In the genomic region with DNA sequence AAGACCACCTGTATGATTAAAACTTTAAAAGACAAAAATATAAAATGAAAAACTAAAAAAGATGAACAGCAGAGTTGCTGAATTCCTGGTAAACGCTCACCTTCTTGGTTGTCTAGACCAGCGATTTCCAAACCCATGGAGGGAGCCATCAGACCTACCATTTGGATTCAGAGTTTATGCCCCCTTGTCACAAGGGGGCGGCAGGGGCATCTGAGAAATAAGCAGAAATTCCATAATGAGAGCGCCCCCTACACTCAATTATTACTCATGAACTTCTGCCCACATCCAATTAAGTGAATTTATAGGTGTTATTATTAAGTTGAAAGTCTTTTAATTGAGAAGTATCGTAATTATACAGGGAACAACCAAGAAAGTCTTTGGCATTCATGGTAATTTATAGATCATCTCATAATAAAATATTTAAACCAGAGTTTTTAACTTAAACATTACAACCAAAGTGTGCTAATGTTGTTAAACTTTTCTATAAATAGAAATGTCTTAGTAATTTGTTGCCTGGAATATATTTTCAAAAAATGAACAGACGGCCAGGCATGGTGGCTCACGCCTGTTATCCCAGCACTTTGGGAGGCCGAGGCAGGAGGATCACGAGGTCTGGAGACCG, we compare ENCODE assay signal across 8 cellular contexts. TPM values are rescaled to one million over a fixed set of nuclear protein-coding genes. Genes with fewer than 3 reads are reported as not detected.
DNase-seq lines count a peak whose midpoint lies in the region; ATAC-seq and TF ChIP-seq lines count a peak whose summit lies in the region.

No MANE protein-coding gene starts in this region.

- H3K4ac ChIP-seq in H9 (ENCODE audit: low read depth, low read length): no peak overlapping the region

- no CpG with 5 or more reads among the region's 10 CpGs for WGBS in H9 (ENCODE audit: extremely low coverage, insufficient read length, low lambda C conversion rate)

- in situ Hi-C loops in gastrocnemius medialis (cut with MboI; ENCODE audit: low sequenced_read_pairs in 4 of 4): no loop called here

- no peak overlapping the region for H2AFZ ChIP-seq in H9 (ENCODE audit: low read length)

- no peak overlapping the region for H3K18ac ChIP-seq in H9 (ENCODE audit: insufficient read length, low read depth, low read length)

- no peak overlapping the region for H3K23ac ChIP-seq in H9 (ENCODE audit: insufficient read length, low read depth, low read length)

- H2BK12ac ChIP-seq in H9 (ENCODE audit: insufficient read length, low read depth, low read length): no peak overlapping the region

- H3K36me3 ChIP-seq in gastrocnemius medialis: no peaks in the 10 kb centered on the region

- no peak overlapping the region for H3K9ac ChIP-seq in H9 (ENCODE audit: extremely low read depth, insufficient read length, low read length)

- H4K8ac ChIP-seq in H9 (replicated peaks; ENCODE audit: insufficient read length, low read depth, low read length): no peak overlapping the region

- no peaks in the 10 kb centered on the region for H3K23me2 ChIP-seq in H9 (ENCODE audit: insufficient read length, low read depth, low read length, poor library complexity, severe bottlenecking)

- intact Hi-C loops in gastrocnemius medialis (cut with DNase I; ENCODE audit: low total_unique reads): no loop called here

- peaks cover 3% of the 10 kb centered on the region; the same call in 1 of the 2 replicates for H3K27me3 Mint-ChIP-seq in H9 (ENCODE audit: low read depth)
- H3K27me3 Mint-ChIP-seq in activated T-cell treated with anti-CD3 and anti-CD28 coated beads, Interleukin-2, amount 50 U/mL, for 72 hours (ENCODE audit: low read depth): peaks cover 24% of the 10 kb centered on the region

- no peak overlapping the region for H2BK120ac ChIP-seq in H9 (ENCODE audit: low read depth, low read length, poor library complexity, severe bottlenecking)

- no peak overlapping the region for H4K5ac ChIP-seq in H9 (ENCODE audit: insufficient read length, low read depth, low read length)

- no peak overlapping the region for H3T11ph ChIP-seq in H9 (ENCODE audit: low read length)

- no peak overlapping the region for H3K4me3 Mint-ChIP-seq in H9
- H3K4me3 Mint-ChIP-seq in activated T-cell treated with anti-CD3 and anti-CD28 coated beads, Interleukin-2, amount 50 U/mL, for 72 hours: no peak overlapping the region

- no peak overlapping the region for H2BK15ac ChIP-seq in H9 (ENCODE audit: low read depth, low read length)

- no peak overlapping the region for H4K91ac ChIP-seq in H9 (ENCODE audit: insufficient read length, low read depth, low read length)

- H2BK20ac ChIP-seq in H9 (ENCODE audit: low read depth, low read length, poor library complexity, severe bottlenecking): no peak overlapping the region

- DNase-seq in AML-193 (lab: John Stamatoyannopoulos, UW) (peak; percentile 69 to 74), H9 (peak; percentile 69), OCI-M1 (lab: John Stamatoyannopoulos, UW) (peak; percentile 88), glomerular visceral epithelial cell (ENCODE audit: extremely low spot score) (peak; percentile 78), gastrocnemius medialis (no peak)
- DNase-seq in activated T-cell treated with anti-CD3 and anti-CD28 coated beads, Interleukin-2, amount 50 U/mL, for 72 hours: peak; percentile 42 to 47
- peak; percentile 2 to 7 for DNase-seq in stimulated activated CD4-positive, alpha-beta T cell treated with anti-CD3 and anti-CD28 coated beads, Interleukin-15, amount 100 ng/mL, for 48 hours (ENCODE audit: low read depth in 2 of 2)

- no peaks in the 10 kb centered on the region for H3K4me1 ChIP-seq in H9 (ENCODE audit: insufficient read depth, low read length)
- no peaks in the 10 kb centered on the region for H3K4me1 ChIP-seq in gastrocnemius medialis

- no peaks in the 10 kb centered on the region for H3K79me1 ChIP-seq in H9 (ENCODE audit: insufficient read depth, low read depth, low read length, poor library complexity, severe bottlenecking)

- H3K36me3 Mint-ChIP-seq in H9 (ENCODE audit: insufficient read depth in 1 of 3, low read depth in 3 of 3): peaks cover 0 to 5% (median 0%) of the 10 kb centered on the region in 3 experiments; a peak in 1 of 7 replicates
- no peaks in the 10 kb centered on the region for H3K36me3 Mint-ChIP-seq in activated T-cell treated with anti-CD3 and anti-CD28 coated beads, Interleukin-2, amount 50 U/mL, for 72 hours (ENCODE audit: insufficient read depth in 2 of 2)

- TF ChIP-seq POLR2A in gastrocnemius medialis (IDR thresholded peaks at IDR 0.05): no peak

- H3K4me3 ChIP-seq in gastrocnemius medialis: no peak overlapping the region

- H3K4me1 Mint-ChIP-seq in H9: peaks cover 7 to 11% of the 10 kb centered on the region in 2 experiments
- H3K4me1 Mint-ChIP-seq in activated T-cell treated with anti-CD3 and anti-CD28 coated beads, Interleukin-2, amount 50 U/mL, for 72 hours (ENCODE audit: low read depth): peaks cover 9% of the 10 kb centered on the region

- no peak overlapping the region for H2BK5ac ChIP-seq in H9 (ENCODE audit: insufficient read length, low read length)

- no peak overlapping the region for H3K27ac Mint-ChIP-seq in H9
- H3K27ac Mint-ChIP-seq in activated T-cell treated with anti-CD3 and anti-CD28 coated beads, Interleukin-2, amount 50 U/mL, for 72 hours: no peak overlapping the region

- no peak overlapping the region for H3K4me2 ChIP-seq in H9 (ENCODE audit: insufficient read depth, insufficient read length, low read length)

- H3K79me2 ChIP-seq in H9 (ENCODE audit: insufficient read depth, low read length): no peaks in the 10 kb centered on the region

- H3K9me3 Mint-ChIP-seq in H9: peaks cover 1% of the 10 kb centered on the region in 2 experiments; a peak in 3 of 5 replicates
- H3K9me3 Mint-ChIP-seq in activated T-cell treated with anti-CD3 and anti-CD28 coated beads, Interleukin-2, amount 50 U/mL, for 72 hours: peaks cover 0 to 1% of the 10 kb centered on the region in 2 donors

- H3K27me3 ChIP-seq in H9 (ENCODE audit: insufficient read depth, low read length) (no peaks in the 10 kb centered on the region), gastrocnemius medialis (no peaks in the 10 kb centered on the region)

- H3K56ac ChIP-seq in H9 (ENCODE audit: insufficient read length, low read depth, low read length): no peak overlapping the region

- H2AK5ac ChIP-seq in H9 (ENCODE audit: insufficient read length, low read length): no peak overlapping the region

- peak in 1 of 2 donors; percentile 41 for ATAC-seq in activated T-cell treated with anti-CD3 and anti-CD28 coated beads, Interleukin-2, amount 50 U/mL, for 72 hours (replicated peaks in 1 of 2)
- ATAC-seq in gastrocnemius medialis (no peak), HG02973 (IDR thresholded peaks at IDR 0.05; ENCODE audit: unreplicated experiment) (no peak)

- H3K14ac ChIP-seq in H9 (ENCODE audit: insufficient read depth, low read length): no peak overlapping the region

- H3K27ac ChIP-seq in H9 (ENCODE audit: insufficient read length, low read depth, low read length) (no peak overlapping the region), gastrocnemius medialis (no peak overlapping the region)

- H3K9me3 ChIP-seq in H9 (ENCODE audit: control insufficient read depth, low read depth, low read length): no peaks in the 10 kb centered on the region
- H3K9me3 ChIP-seq in gastrocnemius medialis: no peaks in the 10 kb centered on the region

- H4K20me1 ChIP-seq in H9 (ENCODE audit: control insufficient read depth, insufficient read depth, insufficient read length): no peaks in the 10 kb centered on the region

- TF ChIP-seq CTCF in H9 (conservative IDR thresholded peaks at IDR 0.05): peak; percentile 95
- TF ChIP-seq CTCF in gastrocnemius medialis (IDR thresholded peaks at IDR 0.05 in 4 of 5, conservative IDR thresholded peaks at IDR 0.05 in 1 of 5): no peak

RNA-seq across cellular contexts. Expression of a gene that starts 35.2 kb away (rescaled TPM):
- total RNA-seq in H9 (2021): 0.15 and 0.20 TPM in 2 replicates
- total RNA-seq in activated T-cell treated with anti-CD3 and anti-CD28 coated beads, Interleukin-2, amount 50 U/mL, for 72 hours: not detected
- not detected for total RNA-seq in gastrocnemius medialis

Comparison
In these comparisons a context has a peak if more than half of its experiments do, and no peak if none do; other contexts are left out.
1. DNase-seq: peak in AML-193 (2 of 2), H9 (single experiment), OCI-M1 (single experiment), activated T-cell treated with anti-CD3 and anti-CD28 coated beads, Interleukin-2, amount 50 U/mL, for 72 hours (2 of 2), glomerular visceral epithelial cell (single experiment) and stimulated activated CD4-positive, alpha-beta T cell treated with anti-CD3 and anti-CD28 coated beads, Interleukin-15, amount 100 ng/mL, for 48 hours (2 of 2); none in gastrocnemius medialis (0 of 2).